In the genomic region with DNA sequence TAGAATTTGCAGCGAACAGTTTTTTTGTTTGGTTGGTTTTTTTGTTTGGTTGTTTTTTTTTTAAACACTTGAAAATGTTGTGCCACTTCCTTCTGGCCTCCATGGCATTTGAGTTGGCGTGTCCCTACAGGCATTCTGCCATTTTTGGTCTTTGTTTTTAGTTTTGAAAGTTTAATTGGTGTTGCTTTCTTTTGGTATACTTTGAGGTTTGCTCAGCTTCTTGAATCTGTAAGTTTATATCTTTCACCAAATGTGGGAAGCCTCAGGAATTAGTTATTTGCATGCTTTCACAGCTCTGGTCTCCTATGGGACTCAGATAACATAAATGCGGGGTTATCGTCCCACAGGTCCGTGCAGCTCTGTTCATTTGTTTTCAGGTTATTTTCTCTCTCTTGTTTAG, we compare ENCODE assay signal across 16 cellular contexts. TPM values are rescaled to one million over a fixed set of nuclear protein-coding genes. Genes with fewer than 3 reads are reported as not detected.
DNase-seq lines count a peak whose midpoint lies in the region; ATAC-seq, FAIRE-seq and TF ChIP-seq lines count a peak whose summit lies in the region.
"Not testable (repeated sequence)": the region's sequence is repeated elsewhere in the genome, so short reads cannot be mapped to it uniquely, and the experiment has no call there.
"Had no signal": no experiment of that assay in that cellular context is flagged by ENCODE, and none has a peak within 500 bp of the region (broad histone marks: within the 10 kb centered on the region; RNA-seq: fewer than 3 reads in every experiment).

No MANE protein-coding gene starts in this region.

- H3K4me1 ChIP-seq in DOHH2 (ENCODE audit: control insufficient read depth, low read length) (peaks cover 18% of the 10 kb centered on the region), K562 (replicated peaks in 1 of 2; ENCODE audit: control insufficient read depth in 2 of 2, insufficient read depth in 2 of 2, low read length in 2 of 2) (peaks cover 0 to 21% of the 10 kb centered on the region in 2 experiments; a peak in 4 of 5 replicates)
- H3K4me1 ChIP-seq in OCI-LY7 (ENCODE audit: insufficient read depth, low read length, poor library complexity, severe bottlenecking), result not testable (repeated sequence)

- H3F3A ChIP-seq in DOHH2 (ENCODE audit: control insufficient read depth, insufficient read depth), result not testable (repeated sequence)

- POLR2A ChIA-PET in OCI-LY7 (lab: Charles Lee) (interaction anchor here (0.6 kb wide), 1 partner anchor 1805 kb away, joined by 5 read pairs; the partner anchor contains the start of gene KLHL22), K562 (lab: Yijun Ruan, JAX) (interaction anchor here (0.7 kb wide), 1 partner anchor 25 kb away, joined by 3 read pairs; no protein-coding TSS in a partner anchor)

- 60% methylated on average over 5 of the region's 5 CpGs for WGBS in K562 (ENCODE audit: insufficient coverage, low coverage, missing lambda C conversion rate)

- peak overlapping the region; percentile 22; the same call in 1 of the 2 replicates for H3K4me3 ChIP-seq in DOHH2 (ENCODE audit: low read length)
- H3K4me3 ChIP-seq in OCI-LY7 (ENCODE audit: low read depth, low read length, poor library complexity, severe bottlenecking); K562: not testable (repeated sequence)

- in situ Hi-C loops in K562 (cut with MboI), result not testable (repeated sequence)

- H3K4me1 Mint-ChIP-seq in IgD-negative memory B cell, result peaks cover 13 to 25% (median 15%) of the 10 kb centered on the region in 3 donors
- H3K4me1 Mint-ChIP-seq in activated naive CD4-positive, alpha-beta T cell treated with anti-CD3 and anti-CD28 coated beads for 36 hours (ENCODE audit: low read depth), result peaks cover 27% of the 10 kb centered on the region
- H3K4me1 Mint-ChIP-seq in natural killer cell treated with Interleukin-12 subunit alpha and Interleukin-12 subunit beta and Interleukin-15 and Interleukin-18, amount 100 ng/mL, for 72 hours (ENCODE audit: low read depth in 2 of 2), result peaks cover 33 to 38% of the 10 kb centered on the region in 2 donors
- peaks cover 23% of the 10 kb centered on the region for H3K4me1 Mint-ChIP-seq in stimulated activated effector memory CD8-positive, alpha-beta T cell treated with anti-CD3 and anti-CD28 coated beads, Interleukin-12 subunit alpha, Interleukin-12 subunit beta, amount 100 ng/mL, for 72 hours

- not testable (repeated sequence) for H3K27me3 ChIP-seq in DOHH2 (ENCODE audit: control insufficient read depth, low read length); K562 (ENCODE audit: control insufficient read depth in 2 of 2, insufficient read depth in 2 of 2, low read length in 2 of 2)

- intact Hi-C loops in OCI-LY7 (cut with micrococcal nuclease; ENCODE audit: unreplicated experiment); activated naive CD4-positive, alpha-beta T cell treated with anti-CD3 and anti-CD28 coated beads for 36 hours (cut with micrococcal nuclease); K562 (cut with micrococcal nuclease): not testable (repeated sequence)

- H4K20me1 ChIP-seq in DOHH2 (ENCODE audit: control insufficient read depth, insufficient read depth, low read depth, low read length); OCI-LY7 (ENCODE audit: insufficient read depth, low read length); K562 (replicated peaks; ENCODE audit: control insufficient read depth, insufficient read depth, low read length): not testable (repeated sequence)

- not testable (repeated sequence) for TF ChIP-seq EP300 in K562 (IDR thresholded peaks at IDR 0.05; ENCODE audit: low read length)

- not testable (repeated sequence) for H3K9me1 ChIP-seq in K562 (ENCODE audit: control insufficient read depth, insufficient read depth, low read length)

- not testable (repeated sequence) for H3K27ac ChIP-seq in DOHH2 (ENCODE audit: low read depth, low read length); OCI-LY7 (ENCODE audit: low read depth, low read length, poor library complexity, severe bottlenecking); K562 (ENCODE audit: extremely low read depth, low read depth, low read length)

- not testable (repeated sequence) for H3K27me3 Mint-ChIP-seq in IgD-negative memory B cell; activated naive CD4-positive, alpha-beta T cell treated with anti-CD3 and anti-CD28 coated beads for 36 hours (ENCODE audit: low read depth); natural killer cell treated with Interleukin-12 subunit alpha and Interleukin-12 subunit beta and Interleukin-15 and Interleukin-18, amount 100 ng/mL, for 72 hours

- H3K36me3 Mint-ChIP-seq in IgD-negative memory B cell, result not testable (repeated sequence)
- H3K36me3 Mint-ChIP-seq in activated naive CD4-positive, alpha-beta T cell treated with anti-CD3 and anti-CD28 coated beads for 36 hours (ENCODE audit: low read depth), result peaks cover 14% of the 10 kb centered on the region
- H3K36me3 Mint-ChIP-seq in natural killer cell treated with Interleukin-12 subunit alpha and Interleukin-12 subunit beta and Interleukin-15 and Interleukin-18, amount 100 ng/mL, for 72 hours, result peaks cover 20% of the 10 kb centered on the region
- peaks cover 34% of the 10 kb centered on the region for H3K36me3 Mint-ChIP-seq in stimulated activated effector memory CD8-positive, alpha-beta T cell treated with anti-CD3 and anti-CD28 coated beads, Interleukin-12 subunit alpha, Interleukin-12 subunit beta, amount 100 ng/mL, for 72 hours

- not testable (repeated sequence) for TF ChIP-seq POLR2A in K562 (conservative IDR thresholded peaks at IDR 0.05)

- CTCF ChIA-PET in OCI-LY7 (lab: Charles Lee; ENCODE audit: unreplicated experiment); K562 (lab: Yijun Ruan, JAX; ENCODE audit: low intra/inter-chr PET ratio): not testable (repeated sequence)
- CTCF ChIA-PET in activated naive CD4-positive, alpha-beta T cell treated with anti-CD3 and anti-CD28 coated beads for 36 hours (lab: Charles Lee), result interaction anchor here (0.6 kb wide), 1 partner anchor 21 kb away, joined by 3 read pairs; no protein-coding TSS in a partner anchor

- not testable (repeated sequence) for DNase-seq in OCI-LY7 (ENCODE audit: low spot score); activated naive CD4-positive, alpha-beta T cell treated with anti-CD3 and anti-CD28 coated beads for 36 hours; K562 (ENCODE audit: extremely low read depth in 1 of 4, low spot score in 3 of 4); natural killer cell treated with Interleukin-12 subunit alpha and Interleukin-12 subunit beta and Interleukin-15 and Interleukin-18, amount 100 ng/mL, for 72 hours (ENCODE audit: low spot score); stimulated activated effector memory CD8-positive, alpha-beta T cell treated with anti-CD3 and anti-CD28 coated beads, Interleukin-12 subunit alpha, Interleukin-12 subunit beta, amount 100 ng/mL, for 72 hours (ENCODE audit: low spot score in 2 of 2)

- H3K79me2 ChIP-seq in DOHH2 (ENCODE audit: control insufficient read depth, low read length) (peaks cover 88% of the 10 kb centered on the region), OCI-LY7 (ENCODE audit: insufficient read depth, low read depth, low read length) (peaks cover 47% of the 10 kb centered on the region), K562 (ENCODE audit: control insufficient read depth, insufficient read depth, low read length) (peaks cover 34% of the 10 kb centered on the region)

- H3K27ac Mint-ChIP-seq in IgD-negative memory B cell, result peak overlapping the region in 2 of 3 donors; percentile 32 to 62
- H3K27ac Mint-ChIP-seq in activated naive CD4-positive, alpha-beta T cell treated with anti-CD3 and anti-CD28 coated beads for 36 hours, result not testable (repeated sequence)
- H3K27ac Mint-ChIP-seq in natural killer cell treated with Interleukin-12 subunit alpha and Interleukin-12 subunit beta and Interleukin-15 and Interleukin-18, amount 100 ng/mL, for 72 hours, result peak overlapping the region in 1 of 2 donors; percentile 35
- H3K27ac Mint-ChIP-seq in stimulated activated effector memory CD8-positive, alpha-beta T cell treated with anti-CD3 and anti-CD28 coated beads, Interleukin-12 subunit alpha, Interleukin-12 subunit beta, amount 100 ng/mL, for 72 hours, result peak overlapping the region; percentile 17

- H3K9me2 ChIP-seq in DOHH2 (replicated peaks; ENCODE audit: control insufficient read depth, low read length); OCI-LY7 (ENCODE audit: insufficient read depth, low read length): not testable (repeated sequence)

- H3K4me2 ChIP-seq in DOHH2 (ENCODE audit: low read length), result peak overlapping the region; percentile 51; the same call in 1 of the 2 replicates
- 0 out of 2 replicates have a peak overlapping the region, but pooled peaks have one; percentile 44 for H3K4me2 ChIP-seq in OCI-LY7 (ENCODE audit: low read length)
- H3K4me2 ChIP-seq in K562 (ENCODE audit: insufficient read depth, low read length), result not testable (repeated sequence)

- not testable (repeated sequence) for H3K9me3 Mint-ChIP-seq in IgD-negative memory B cell; activated naive CD4-positive, alpha-beta T cell treated with anti-CD3 and anti-CD28 coated beads for 36 hours; natural killer cell treated with Interleukin-12 subunit alpha and Interleukin-12 subunit beta and Interleukin-15 and Interleukin-18, amount 100 ng/mL, for 72 hours; stimulated activated effector memory CD8-positive, alpha-beta T cell treated with anti-CD3 and anti-CD28 coated beads, Interleukin-12 subunit alpha, Interleukin-12 subunit beta, amount 100 ng/mL, for 72 hours

- H3K9ac ChIP-seq in K562 (ENCODE audit: insufficient read depth in 1 of 2, low read depth in 2 of 2, low read length in 2 of 2), result not testable (repeated sequence)

- H3K9me3 ChIP-seq in DOHH2 (ENCODE audit: control insufficient read depth, insufficient read depth, low read length); OCI-LY7 (ENCODE audit: low read length); K562 (replicated peaks; ENCODE audit: control insufficient read depth, insufficient read depth, low read depth, low read length): not testable (repeated sequence)

- FAIRE-seq in K562 (lab: Jason Lieb, UNC), result not testable (repeated sequence)

- H3K36me3 ChIP-seq in DOHH2 (ENCODE audit: control insufficient read depth, low read length) (peaks cover 13% of the 10 kb centered on the region), OCI-LY7 (ENCODE audit: insufficient read depth, low read length) (peaks cover 17% of the 10 kb centered on the region), K562 (ENCODE audit: control insufficient read depth, insufficient read depth, low read length) (peaks cover 12% of the 10 kb centered on the region; the same call in 1 of the 3 replicates)

- H2AFZ ChIP-seq in OCI-LY7 (ENCODE audit: low read length); K562 (ENCODE audit: low read depth, low read length): not testable (repeated sequence)

- not testable (repeated sequence) for TF ChIP-seq RAD21 in K562 (CRISPR knock-in tag; conservative IDR thresholded peaks at IDR 0.05 in 1 of 2, IDR thresholded peaks at IDR 0.05 in 1 of 2)

- not testable (repeated sequence) for BruUV-seq in OCI-LY7 (replicated peaks; lab: Mats Ljungman, UMichigan); K562 (replicated peaks; lab: Mats Ljungman, UMichigan)

- not testable (repeated sequence) for TF ChIP-seq CTCF in DOHH2 (IDR thresholded peaks at IDR 0.05; ENCODE audit: low read depth, low read length, poor library complexity, severe bottlenecking); OCI-LY7 (conservative IDR thresholded peaks at IDR 0.05; ENCODE audit: low read length); K562 (IDR thresholded peaks at IDR 0.05 in 2 of 3, conservative IDR thresholded peaks at IDR 0.05 in 1 of 3; ENCODE audit: insufficient read depth in 2 of 3, low read depth in 1 of 3, low read length in 3 of 3)

- H3K4me3 Mint-ChIP-seq in IgD-negative memory B cell, result peak overlapping the region in 3 of 4 donors; percentile 45 to 84 (median 51)
- H3K4me3 Mint-ChIP-seq in activated naive CD4-positive, alpha-beta T cell treated with anti-CD3 and anti-CD28 coated beads for 36 hours, result peak overlapping the region; percentile 29
- H3K4me3 Mint-ChIP-seq in natural killer cell treated with Interleukin-12 subunit alpha and Interleukin-12 subunit beta and Interleukin-15 and Interleukin-18, amount 100 ng/mL, for 72 hours, result peak overlapping the region; percentile 28
- H3K4me3 Mint-ChIP-seq in stimulated activated effector memory CD8-positive, alpha-beta T cell treated with anti-CD3 and anti-CD28 coated beads, Interleukin-12 subunit alpha, Interleukin-12 subunit beta, amount 100 ng/mL, for 72 hours, result not testable (repeated sequence)

- not testable (repeated sequence) for ATAC-seq in K562; natural killer cell treated with Interleukin-12 subunit alpha and Interleukin-12 subunit beta and Interleukin-15 and Interleukin-18, amount 100 ng/mL, for 72 hours; stimulated activated effector memory CD8-positive, alpha-beta T cell treated with anti-CD3 and anti-CD28 coated beads, Interleukin-12 subunit alpha, Interleukin-12 subunit beta, amount 100 ng/mL, for 72 hours

RNA-seq across cellular contexts. Expression of gene VPREB1, which starts 55.9 kb away (rescaled TPM):
- 1.4 TPM for polyA plus RNA-seq in IgD-negative memory B cell
- total RNA-seq in OCI-LY7 (2014; rRNA removed; shearing (Covaris generic)), result 3.6 and 7.0 TPM in 2 replicates
- total RNA-seq in OCI-LY7 (2022), result 1.7 and 2.3 TPM in 2 replicates
- total RNA-seq in activated naive CD4-positive, alpha-beta T cell treated with anti-CD3 and anti-CD28 coated beads for 36 hours, result not detected
- total RNA-seq in K562 (2011; cell fraction: chromatin; rRNA removed; ENCODE audit: low replicate concordance), result not detected in 2 replicates
- not detected in 2 replicates for total RNA-seq in K562 (2011; cell fraction: nucleolus; rRNA removed)
- not detected in 2 replicates for total RNA-seq in K562 (2011; cell fraction: nucleoplasm; rRNA removed)
- total RNA-seq in K562 (2014; rRNA removed), result not detected in 2 replicates
- not detected in 2 replicates for total RNA-seq in K562 (2014; rRNA removed; fragmentation: Illumina TruSeq; extraction: Trizol)
- not detected in 2 replicates for total RNA-seq in K562 (2015; rRNA removed; fragmentation: Illumina TruSeq; extraction: Trizol)
- not detected in 2 replicates for total RNA-seq in K562 (2021)
- polyA plus RNA-seq in K562 (2011; rRNA removed), result not detected in 2 replicates
- polyA plus RNA-seq in K562 (2011; cell fraction: cytosol; rRNA removed), result not detected in 2 replicates
- polyA plus RNA-seq in K562 (2011; cell fraction: nucleus; rRNA removed), result not detected in 2 replicates
- not detected in 2 replicates for polyA plus RNA-seq in K562 (2012)
- polyA plus RNA-seq in K562 (2014; fragmentation: Illumina TruSeq; extraction: Trizol), result not detected in 2 replicates
- not detected for polyA plus RNA-seq in K562 (2014; fragmentation: Nextera tagmentation; extraction: Ambion mirVana)
- not detected in 2 replicates for polyA plus RNA-seq in K562 (2014; rRNA removed)
- polyA minus RNA-seq in K562 (2011; rRNA and poly(A)+ RNA removed), result not detected in 2 replicates
- polyA minus RNA-seq in K562 (2011; cell fraction: cytosol; rRNA and poly(A)+ RNA removed), result not detected in 2 replicates
- polyA minus RNA-seq in K562 (2011; cell fraction: nucleus; rRNA and poly(A)+ RNA removed), result not detected in 2 replicates
- not detected for total RNA-seq in natural killer cell treated with Interleukin-12 subunit alpha and Interleukin-12 subunit beta and Interleukin-15 and Interleukin-18, amount 100 ng/mL, for 72 hours
- total RNA-seq: A673; Calu3; CD8-positive, alpha-beta T cell; G401; GM12878; H7; HepG2 had no signal
- polyA plus RNA-seq: AG04450, CD14-positive monocyte, GM12878, HepG2 had no signal
